In the genomic region with DNA sequence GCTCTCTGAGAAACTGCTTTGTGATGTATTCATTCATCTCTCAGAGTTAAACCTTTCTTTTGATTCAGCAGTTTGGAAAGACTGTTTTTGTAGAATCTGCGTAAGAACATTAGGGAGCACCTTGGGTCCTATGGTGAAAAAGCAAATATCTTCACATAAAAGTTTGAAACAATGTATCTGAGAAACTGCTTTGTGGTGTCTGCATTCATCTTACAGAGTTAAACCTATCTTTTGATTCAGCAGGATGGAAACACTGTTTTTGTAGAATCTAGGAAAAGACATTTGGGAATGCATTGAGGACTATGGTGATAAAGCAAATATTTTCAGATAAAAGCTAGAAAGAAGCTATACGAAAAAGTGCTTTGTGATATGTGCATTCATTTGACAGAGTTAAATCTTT, we compare ENCODE assay signal across 28 cellular contexts.
"Had no signal": no experiment of that assay in that cellular context is flagged by ENCODE, and none has a peak within 500 bp of the region (broad histone marks: within the 10 kb centered on the region; RNA-seq: fewer than 3 reads in every experiment).

No MANE protein-coding gene starts in this region.

- H3K36me3 ChIP-seq: colonic mucosa, esophagus muscularis mucosa, esophagus squamous epithelium, gastrocnemius medialis, gastroesophageal sphincter, heart left ventricle, heart right ventricle had no signal

- H3K27ac ChIP-seq: colonic mucosa, coronary artery, dorsolateral prefrontal cortex, epithelial cell of prostate, esophagus muscularis mucosa, esophagus squamous epithelium, foreskin keratinocyte, gastrocnemius medialis, gastroesophageal sphincter, heart left ventricle, heart right ventricle had no signal

- H3K27me3 Mint-ChIP-seq: dendritic cell treated with granulocyte-macrophage colony-stimulating factor and Interleukin-4, amounts not matched to agents 40 ng/mL and 50 ng/mL, for 4 days; effector memory CD8-positive, alpha-beta T cell had no signal

- H3K27ac Mint-ChIP-seq: dendritic cell treated with granulocyte-macrophage colony-stimulating factor and Interleukin-4, amounts not matched to agents 40 ng/mL and 50 ng/mL, for 4 days; effector memory CD8-positive, alpha-beta T cell had no signal

- H3K4me3 ChIP-seq: colonic mucosa, coronary artery, dorsolateral prefrontal cortex, esophagus muscularis mucosa, esophagus squamous epithelium, gastroesophageal sphincter, heart left ventricle, heart right ventricle had no signal

- H3K4me1 ChIP-seq: colonic mucosa, esophagus muscularis mucosa, esophagus squamous epithelium, foreskin keratinocyte, gastrocnemius medialis, gastroesophageal sphincter, heart left ventricle, heart right ventricle had no signal

- FAIRE-seq: colon, endometrium, endothelial cell of umbilical vein, frontal cortex had no signal

- H3K27me3 ChIP-seq: colonic mucosa, dorsolateral prefrontal cortex, esophagus muscularis mucosa, esophagus squamous epithelium, foreskin keratinocyte, gastrocnemius medialis, gastroesophageal sphincter, heart left ventricle, heart right ventricle had no signal

- DNase-seq: colonic mucosa; cortex of kidney; dermis blood vessel endothelial cell; dorsolateral prefrontal cortex; effector CD4-positive, alpha-beta T cell; effector CD8-positive, alpha-beta T cell; effector memory CD4-positive, alpha-beta T cell; effector memory CD8-positive, alpha-beta T cell; erythroblast; esophagus squamous epithelium; foreskin fibroblast; foreskin keratinocyte; foreskin melanocyte; gastrocnemius medialis; glutamatergic neuron; head of caudate nucleus; heart left ventricle; heart right ventricle had no signal

- H3K4me3 Mint-ChIP-seq: dendritic cell treated with granulocyte-macrophage colony-stimulating factor and Interleukin-4, amounts not matched to agents 40 ng/mL and 50 ng/mL, for 4 days; effector memory CD8-positive, alpha-beta T cell had no signal

- ATAC-seq: effector memory CD8-positive, alpha-beta T cell; esophagus mucosa; foreskin keratinocyte; gastrocnemius medialis; gastroesophageal sphincter; heart left ventricle; heart right ventricle had no signal
